In genomic region chr4:41241919-41242318, GRCh38 we compare ENCODE assay signal across 39 cellular contexts. TPM values are rescaled to one million over a fixed set of nuclear protein-coding genes. Genes with fewer than 3 reads are reported as not detected.
"Had no signal": no experiment of that assay in that cellular context is flagged by ENCODE, and none has a peak within 500 bp of the region (broad histone marks: within the 10 kb centered on the region; RNA-seq: fewer than 3 reads in every experiment).

No MANE protein-coding gene starts in this region.

- H3K36me3 ChIP-seq: brain microvascular endothelial cell, Peyer's patch had no signal

- ATAC-seq: activated CD8-positive, alpha-beta memory T cell treated with anti-CD3 and anti-CD28 coated beads, Interleukin-2, amount 10 ng/mL, durations not matched to agents 7 days and 5 days; PC-3; Right ventricle myocardium inferior; SK-N-SH treated with all-trans-retinoic acid at 6 μM for 48 hours; T-cell; T-helper 17 cell had no signal

- H3K36me3 Mint-ChIP-seq: activated CD4-positive, alpha-beta memory T cell treated with anti-CD3 and anti-CD28 coated beads for 36 hours; activated CD8-positive, alpha-beta memory T cell treated with anti-CD3 and anti-CD28 coated beads, Interleukin-2, amount 10 ng/mL, durations not matched to agents 7 days and 5 days; activated naive CD8-positive, alpha-beta T cell treated with anti-CD3 and anti-CD28 coated beads for 36 hours; T-cell had no signal

- H3K4me3 Mint-ChIP-seq: activated B cell treated with CpG ODN at 0.5 μM for 24 hours; activated CD4-positive, alpha-beta memory T cell treated with anti-CD3 and anti-CD28 coated beads for 36 hours; activated CD8-positive, alpha-beta memory T cell treated with anti-CD3 and anti-CD28 coated beads, Interleukin-2, amount 10 ng/mL, durations not matched to agents 7 days and 5 days; activated naive CD8-positive, alpha-beta T cell treated with anti-CD3 and anti-CD28 coated beads for 36 hours; T-cell; T-helper 17 cell had no signal

- H3K4me2 ChIP-seq: KMS-11 had no signal

- H3K27ac ChIP-seq: brain microvascular endothelial cell, KMS-11, Peyer's patch, VCaP had no signal

- H3K27me3 ChIP-seq: brain microvascular endothelial cell, Peyer's patch had no signal

- H3K27ac Mint-ChIP-seq: activated B cell treated with CpG ODN at 0.5 μM for 24 hours; activated CD4-positive, alpha-beta memory T cell treated with anti-CD3 and anti-CD28 coated beads for 36 hours; activated CD8-positive, alpha-beta memory T cell treated with anti-CD3 and anti-CD28 coated beads, Interleukin-2, amount 10 ng/mL, durations not matched to agents 7 days and 5 days; activated naive CD8-positive, alpha-beta T cell treated with anti-CD3 and anti-CD28 coated beads for 36 hours; T-cell; T-helper 17 cell had no signal

- H3K4me1 ChIP-seq: Peyer's patch had no signal

- DNase-seq: activated B cell treated with CpG ODN at 0.5 μM for 24 hours; activated CD4-positive, alpha-beta memory T cell treated with anti-CD3 and anti-CD28 coated beads for 36 hours; activated CD4-positive, alpha-beta T cell treated with anti-CD3 and anti-CD28 coated beads for 4 hours; activated CD4-positive, alpha-beta T cell treated with anti-CD3 and anti-CD28 coated beads, Interleukin-2, amount 50 U/mL, for 1 hour; activated CD4-positive, CD25-positive, alpha-beta regulatory T cell treated with anti-CD3 and anti-CD28 coated beads, Interleukin-2, amount 50 U/mL, for 72 hours; activated CD8-positive, alpha-beta memory T cell treated with anti-CD3 and anti-CD28 coated beads for 24 hours; activated CD8-positive, alpha-beta memory T cell treated with anti-CD3 and anti-CD28 coated beads, Interleukin-2, amount 10 ng/mL, durations not matched to agents 7 days and 5 days; activated CD8-positive, alpha-beta memory T cell treated with anti-CD3 and anti-CD28 coated beads, Interleukin-2, amount 50 U/mL, for 48 hours; activated effector memory CD4-positive, alpha-beta T cell treated with Interleukin-2 at 50 U/mL for 16 hours; activated naive CD4-positive, alpha-beta T cell treated with anti-CD3 and anti-CD28 coated beads, Interleukin-2, amount 50 U/mL, for 16 hours; activated naive CD8-positive, alpha-beta T cell treated with anti-CD3 and anti-CD28 coated beads for 36 hours; activated T-cell treated with anti-CD3 and anti-CD28 coated beads, Interleukin-2, amount 50 U/mL, for 48 hours; amniotic stem cell; aorta; brain microvascular endothelial cell; MM.1S; MV-4-11; NCI-H1092; NCI-H1436 treated with DMSO at 0.1 percent for 48 hours; NCI-H187; NCI-H2029 treated with DMSO at 0.1 percent for 48 hours; NCI-H2107; NCI-H2171; NCI-H510A; NCI-H526; NCI-H748 treated with DMSO at 0.1 percent for 48 hours; NK-92 treated with Interleukin-12 subunit alpha and Interleukin-12 subunit beta, amount 100 ng/mL, for 24 hours; PC-3; Peyer's patch; RPMI8226; SIG-M5; T-cell; T-helper 17 cell; T-helper 9 cell had no signal

- H3K4me1 Mint-ChIP-seq: activated B cell treated with CpG ODN at 0.5 μM for 24 hours; activated CD8-positive, alpha-beta memory T cell treated with anti-CD3 and anti-CD28 coated beads, Interleukin-2, amount 10 ng/mL, durations not matched to agents 7 days and 5 days; activated naive CD8-positive, alpha-beta T cell treated with anti-CD3 and anti-CD28 coated beads for 36 hours; T-cell; T-helper 17 cell had no signal

- H3K9ac ChIP-seq: KMS-11 had no signal

- H3K4me3 ChIP-seq: Peyer's patch had no signal

- H3K9me3 ChIP-seq: Peyer's patch had no signal

- H3K9me3 Mint-ChIP-seq: activated B cell treated with CpG ODN at 0.5 μM for 24 hours; activated CD4-positive, alpha-beta memory T cell treated with anti-CD3 and anti-CD28 coated beads for 36 hours; activated naive CD8-positive, alpha-beta T cell treated with anti-CD3 and anti-CD28 coated beads for 36 hours; T-cell had no signal

RNA-seq across cellular contexts. Expression of gene UCHL1, which starts 14.8 kb away (rescaled TPM):
- total RNA-seq: SK-MEL-5, T-helper 17 cell had no signal
